Comparison of ENCODE assay signal across 20 cellular contexts in genomic region chr15:70650567-70650966, GRCh38.
"Had no signal": no experiment of that assay in that cellular context is flagged by ENCODE, and none has a peak within 500 bp of the region (broad histone marks: within the 10 kb centered on the region; RNA-seq: fewer than 3 reads in every experiment).

No MANE protein-coding gene starts in this region.

- H3K36me3 ChIP-seq: pancreas had no signal

- H3K9me3 ChIP-seq: gastroesophageal sphincter, left ventricle myocardium inferior, lower lobe of right lung, pancreas, spleen, testis, tibial nerve had no signal

- H3K4me3 ChIP-seq: gastroesophageal sphincter, left ventricle myocardium inferior, lower lobe of right lung, pancreas, spleen, testis, tibial nerve had no signal

- H3K27ac ChIP-seq: gastroesophageal sphincter, left ventricle myocardium inferior, lower lobe of right lung, pancreas, spleen, testis, tibial nerve had no signal

- H3K27me3 ChIP-seq: gastroesophageal sphincter, pancreas, spleen, testis, tibial nerve had no signal

- DNase-seq: cortex of kidney; effector memory CD8-positive, alpha-beta T cell; immature natural killer cell; kidney; left cardiac atrium; left ventricle myocardium inferior; lower lobe of right lung; mesendoderm; naive B cell; occipital lobe; pancreas; stimulated activated CD4-positive, alpha-beta T cell treated with anti-CD3 and anti-CD28 coated beads, Interleukin-15, amount 100 ng/mL, for 24 hours; stimulated activated CD4-positive, alpha-beta T cell treated with anti-CD3 and anti-CD28 coated beads, Interleukin-1b, Interleukin-23, amount 100 ng/mL, for 48 hours; stimulated activated CD4-positive, alpha-beta T cell treated with anti-CD3 and anti-CD28 coated beads, Interleukin-4, amount 100 ng/mL, for 24 hours; stimulated activated naive B cell treated with anti-CD40 and anti-IgM and Interleukin-4, amounts not matched to agents 10 μg/mL and 1 μg/mL and 100 μg/mL, for 72 hours; stimulated activated naive CD8-positive, alpha-beta T cell treated with anti-CD3 and anti-CD28 coated beads, Interleukin-15, amount 100 ng/mL, for 72 hours; testis had no signal

- FAIRE-seq: kidney, pancreas had no signal

- H3K4me1 ChIP-seq: gastroesophageal sphincter, left ventricle myocardium inferior, lower lobe of right lung, pancreas, spleen, testis had no signal
